ENCODE assay signal across 34 cellular contexts in the genomic region with DNA sequence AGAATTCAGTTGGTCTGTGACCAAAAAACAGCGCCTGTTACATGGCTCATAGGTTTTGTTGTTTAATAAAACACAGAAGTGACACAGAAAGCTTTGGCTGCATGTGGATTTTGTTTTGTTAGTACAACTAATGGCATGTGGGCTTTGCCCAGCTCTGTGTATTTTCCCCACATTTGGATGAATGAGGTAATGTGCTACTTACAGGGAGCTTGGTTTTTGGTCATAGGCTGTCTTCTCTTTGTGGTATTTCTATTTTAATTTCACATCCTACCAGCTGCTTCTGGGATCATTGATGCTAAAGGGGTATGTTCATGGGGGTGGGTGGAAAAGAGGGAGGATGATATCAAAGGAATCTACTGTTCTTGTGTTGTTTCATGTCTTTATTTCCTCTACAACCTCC. TPM values are rescaled to one million over a fixed set of nuclear protein-coding genes. Genes with fewer than 3 reads are reported as not detected.
"Had no signal": no experiment of that assay in that cellular context is flagged by ENCODE, and none has a peak within 500 bp of the region (broad histone marks: within the 10 kb centered on the region; RNA-seq: fewer than 3 reads in every experiment).

No MANE protein-coding gene starts in this region.

- H3K9me3 ChIP-seq: adrenal gland, ascending aorta, pancreas, psoas muscle, spleen, testis, transverse colon had no signal

- H3K36me3 ChIP-seq: adrenal gland, ascending aorta, pancreas, spleen, transverse colon had no signal

- DNase-seq: activated CD4-positive, alpha-beta memory T cell treated with anti-CD3 and anti-CD28 coated beads for 36 hours; activated CD4-positive, alpha-beta T cell treated with anti-CD3 and anti-CD28 coated beads, Interleukin-2, amount 10 ng/mL, durations not matched to agents 24 days and 14 days; activated CD4-positive, CD25-positive, alpha-beta regulatory T cell treated with anti-CD3 and anti-CD28 coated beads, Interleukin-2, amount 50 U/mL, for 72 hours; activated CD8-positive, alpha-beta memory T cell treated with anti-CD3 and anti-CD28 coated beads, Interleukin-2, amount 50 U/mL, for 4 hours; activated effector memory CD4-positive, alpha-beta T cell treated with anti-CD3 and anti-CD28 coated beads, Interleukin-2, amount 50 U/mL, for 16 hours; activated naive CD4-positive, alpha-beta T cell treated with anti-CD3 and anti-CD28 coated beads for 36 hours; activated naive CD8-positive, alpha-beta T cell treated with anti-CD3 and anti-CD28 coated beads for 36 hours; activated T-cell treated with anti-CD3 and anti-CD28 coated beads, Interleukin-2, amount 50 U/mL, for 1 hour; adrenal gland; dorsolateral prefrontal cortex; effector memory CD4-positive, alpha-beta T cell; head of caudate nucleus; hippocampal formation; kidney; pancreas; psoas muscle; right cardiac atrium; spleen; stimulated activated naive CD4-positive, alpha-beta T cell; T-helper 9 cell; testis; transverse colon had no signal

- H3K4me1 ChIP-seq: adrenal gland, ascending aorta, pancreas, psoas muscle, spleen, testis, transverse colon had no signal

- FAIRE-seq: kidney, pancreas, TTC549 had no signal

- H3K4me1 Mint-ChIP-seq: activated CD4-positive, alpha-beta T cell treated with anti-CD3 and anti-CD28 coated beads, Interleukin-2, amount 10 ng/mL, durations not matched to agents 24 days and 14 days; activated naive CD8-positive, alpha-beta T cell treated with anti-CD3 and anti-CD28 coated beads for 36 hours; brain; memory B cell; nephron had no signal

- H3K27me3 ChIP-seq: adrenal gland, ascending aorta, pancreas, spleen, testis, transverse colon had no signal

- H3K4me3 Mint-ChIP-seq: activated CD4-positive, alpha-beta memory T cell treated with anti-CD3 and anti-CD28 coated beads for 36 hours; activated CD4-positive, alpha-beta T cell treated with anti-CD3 and anti-CD28 coated beads, Interleukin-2, amount 10 ng/mL, durations not matched to agents 24 days and 14 days; activated naive CD4-positive, alpha-beta T cell treated with anti-CD3 and anti-CD28 coated beads for 36 hours; activated naive CD8-positive, alpha-beta T cell treated with anti-CD3 and anti-CD28 coated beads for 36 hours; activated T-helper 1 cell treated with anti-CD3 and anti-CD28 coated beads, Interleukin-12 subunit alpha, Interleukin-12 subunit beta, Interleukin-2, Interleukin-4 antibody, amounts not matched to agents 30 ng/mL and 10 ng/mL and 1 ng/mL, durations not matched to agents 14 hours and 24 hours and 36 hours; brain; memory B cell; nephron; T-helper 1 cell treated with Interleukin-12 subunit alpha and Interleukin-12 subunit beta and Interleukin-4 antibody, amounts not matched to agents 30 μg/mL and 1 μg/mL, for 36 hours had no signal

- H3K27me3 Mint-ChIP-seq: activated CD4-positive, alpha-beta memory T cell treated with anti-CD3 and anti-CD28 coated beads for 36 hours; activated naive CD8-positive, alpha-beta T cell treated with anti-CD3 and anti-CD28 coated beads for 36 hours had no signal

- H3K4me3 ChIP-seq: adrenal gland, ascending aorta, coronary artery, dorsolateral prefrontal cortex, pancreas, psoas muscle, spleen, testis, transverse colon had no signal

- H3K27ac Mint-ChIP-seq: activated CD4-positive, alpha-beta memory T cell treated with anti-CD3 and anti-CD28 coated beads for 36 hours; activated CD4-positive, alpha-beta T cell treated with anti-CD3 and anti-CD28 coated beads, Interleukin-2, amount 10 ng/mL, durations not matched to agents 24 days and 14 days; activated naive CD4-positive, alpha-beta T cell treated with anti-CD3 and anti-CD28 coated beads for 36 hours; activated naive CD8-positive, alpha-beta T cell treated with anti-CD3 and anti-CD28 coated beads for 36 hours; activated T-helper 1 cell treated with anti-CD3 and anti-CD28 coated beads, Interleukin-12 subunit alpha, Interleukin-12 subunit beta, Interleukin-2, Interleukin-4 antibody, amounts not matched to agents 30 ng/mL and 10 ng/mL and 1 ng/mL, durations not matched to agents 14 hours and 24 hours and 36 hours; brain; memory B cell; nephron; T-helper 1 cell treated with Interleukin-12 subunit alpha and Interleukin-12 subunit beta and Interleukin-4 antibody, amounts not matched to agents 30 μg/mL and 1 μg/mL, for 36 hours had no signal

- ATAC-seq: pancreas, psoas muscle, right cardiac atrium had no signal

- H3K9me3 Mint-ChIP-seq: activated CD4-positive, alpha-beta memory T cell treated with anti-CD3 and anti-CD28 coated beads for 36 hours; activated CD4-positive, alpha-beta T cell treated with anti-CD3 and anti-CD28 coated beads, Interleukin-2, amount 10 ng/mL, durations not matched to agents 24 days and 14 days; activated naive CD4-positive, alpha-beta T cell treated with anti-CD3 and anti-CD28 coated beads for 36 hours; activated naive CD8-positive, alpha-beta T cell treated with anti-CD3 and anti-CD28 coated beads for 36 hours; activated T-helper 1 cell treated with anti-CD3 and anti-CD28 coated beads, Interleukin-12 subunit alpha, Interleukin-12 subunit beta, Interleukin-2, Interleukin-4 antibody, amounts not matched to agents 30 ng/mL and 10 ng/mL and 1 ng/mL, durations not matched to agents 14 hours and 24 hours and 36 hours; brain; memory B cell; nephron; T-helper 1 cell treated with Interleukin-12 subunit alpha and Interleukin-12 subunit beta and Interleukin-4 antibody, amounts not matched to agents 30 μg/mL and 1 μg/mL, for 36 hours had no signal

- H3K27ac ChIP-seq: adrenal gland, ascending aorta, coronary artery, dorsolateral prefrontal cortex, pancreas, psoas muscle, spleen, testis, transverse colon had no signal

RNA-seq across cellular contexts. Expression of a gene that starts 37.0 kb away (rescaled TPM):
- total RNA-seq: activated CD4-positive, alpha-beta memory T cell treated with anti-CD3 and anti-CD28 coated beads for 36 hours; activated naive CD4-positive, alpha-beta T cell treated with anti-CD3 and anti-CD28 coated beads for 36 hours; activated T-helper 1 cell treated with anti-CD3 and anti-CD28 coated beads, Interleukin-12 subunit alpha, Interleukin-12 subunit beta, Interleukin-2, Interleukin-4 antibody, amounts not matched to agents 30 ng/mL and 10 ng/mL and 1 ng/mL, durations not matched to agents 14 hours and 24 hours and 36 hours; ascending aorta; cardiac septum; cerebellum; epithelial cell of proximal tubule; fibroblast of villous mesenchyme; pancreas; psoas muscle; testis; transverse colon had no signal
